In genomic region chr2:159074605-159075004, GRCh38 we compare ENCODE assay signal across 23 cellular contexts.
DNase-seq lines count a peak whose midpoint lies in the region; FAIRE-seq and TF ChIP-seq lines count a peak whose summit lies in the region.
"Had no signal": no experiment of that assay in that cellular context is flagged by ENCODE, and none has a peak within 500 bp of the region (broad histone marks: within the 10 kb centered on the region; RNA-seq: fewer than 3 reads in every experiment).

No MANE protein-coding gene starts in this region.

- no peak overlapping the region for H4K91ac ChIP-seq in trophoblast cell (ENCODE audit: low read depth, low read length)

- TF ChIP-seq CTCF in astrocyte (IDR thresholded peaks at IDR 0.05; ENCODE audit: insufficient read depth, low read depth, low read length), result no peak
- TF ChIP-seq CTCF in thyroid gland (IDR thresholded peaks at IDR 0.05), result no peak

- H3K36me3 Mint-ChIP-seq in astrocyte (ENCODE audit: low read depth, unreplicated experiment), result peaks cover 8% of the 10 kb centered on the region
- H3K36me3 Mint-ChIP-seq: CD14-positive monocyte; CD8-positive, alpha-beta memory T cell had no signal

- H3K18ac ChIP-seq in trophoblast cell (ENCODE audit: low read length), result no peak overlapping the region

- no CpG with 5 or more reads among the region's 7 CpGs for WGBS in trophoblast cell (ENCODE audit: extremely low coverage, insufficient coverage, insufficient read length)
- 38 to 66% methylated on average over 7 of the region's 7 CpGs for WGBS in thyroid gland, 2 donors

- H3K4me3 Mint-ChIP-seq in astrocyte (ENCODE audit: unreplicated experiment), result no peak overlapping the region
- H3K4me3 Mint-ChIP-seq: CD14-positive monocyte; CD4-positive, alpha-beta T cell; CD8-positive, alpha-beta memory T cell; H9 had no signal

- DNase-seq in NCI-H82 (lab: John Stamatoyannopoulos, UW), result peak; percentile 50
- no peak for DNase-seq in astrocyte (ENCODE audit: low read depth)
- peak; percentile 37 to 67 for DNase-seq in trophoblast cell
- peak; percentile 36 to 51 for DNase-seq in thyroid gland
- DNase-seq in NCI-H1105 treated with DMSO at 0.1 percent for 48 hours (lab: John Stamatoyannopoulos, UW), result no peak
- DNase-seq in NCI-H748 treated with DMSO at 0.1 percent for 48 hours (lab: John Stamatoyannopoulos, UW), result no peak
- DNase-seq in NCI-H2029 (lab: John Stamatoyannopoulos, UW), result no peak
- DNase-seq in middle frontal gyrus (ENCODE audit: extremely low spot score, low spot score), result no peak
- DNase-seq: BE2C; CD4-positive, alpha-beta T cell; CD8-positive, alpha-beta memory T cell; DMS 273 treated with DMSO at 0.1 percent for 48 hours; DMS53; DMS79 treated with DMSO at 0.1 percent for 48 hours; GF-D8; GM23248; H9 had no signal

- H3K4me1 Mint-ChIP-seq in astrocyte (ENCODE audit: low read depth, unreplicated experiment), result peaks cover 46% of the 10 kb centered on the region
- H3K4me1 Mint-ChIP-seq: CD14-positive monocyte; CD8-positive, alpha-beta memory T cell had no signal

- H3K79me1 ChIP-seq in trophoblast cell (ENCODE audit: low read length), result peaks cover 3% of the 10 kb centered on the region

- no peak overlapping the region for H3K9ac ChIP-seq in astrocyte (ENCODE audit: low read length)
- no peak overlapping the region for H3K9ac ChIP-seq in trophoblast cell (ENCODE audit: low read length)
- H3K9ac ChIP-seq: BLaER1 treated with 17β-estradiol and CSF1 and Interleukin-3, amounts not matched to agents 10 nM and 100 nM; GM23248 had no signal

- H3K27me3 ChIP-seq in astrocyte (ENCODE audit: insufficient read depth, low read length), result no peaks in the 10 kb centered on the region
- H3K27me3 ChIP-seq in trophoblast cell (ENCODE audit: insufficient read depth, low read length), result no peaks in the 10 kb centered on the region
- no peaks in the 10 kb centered on the region for H3K27me3 ChIP-seq in thyroid gland
- H3K27me3 ChIP-seq: BE2C; BLaER1 treated with 17β-estradiol and CSF1 and Interleukin-3, amounts not matched to agents 10 nM and 100 nM had no signal

- no peak overlapping the region for H2AFZ ChIP-seq in astrocyte (ENCODE audit: low read depth, low read length)
- no peak overlapping the region for H2AFZ ChIP-seq in trophoblast cell (ENCODE audit: insufficient read depth, low read length, poor library complexity)
- H2AFZ ChIP-seq: GM23248 had no signal

- H3K4me2 ChIP-seq in astrocyte (ENCODE audit: low read length), result no peak overlapping the region
- no peak overlapping the region for H3K4me2 ChIP-seq in trophoblast cell (ENCODE audit: low read length)
- H3K4me2 ChIP-seq: BLaER1 treated with 17β-estradiol and CSF1 and Interleukin-3, amounts not matched to agents 10 nM and 100 nM had no signal

- no peak overlapping the region for H3K4ac ChIP-seq in trophoblast cell (ENCODE audit: low read depth, low read length)

- no peaks in the 10 kb centered on the region for H3K27me3 Mint-ChIP-seq in astrocyte (ENCODE audit: low read depth, unreplicated experiment)
- H3K27me3 Mint-ChIP-seq: CD4-positive, alpha-beta T cell had no signal

- H3K14ac ChIP-seq in trophoblast cell (ENCODE audit: low read length), result no peak overlapping the region

- H3K4me1 ChIP-seq in astrocyte (ENCODE audit: insufficient read depth, low read length), result peaks cover 54% of the 10 kb centered on the region
- peaks cover 3 to 5% of the 10 kb centered on the region in 2 experiments for H3K4me1 ChIP-seq in trophoblast cell (ENCODE audit: control insufficient read depth in 1 of 2, insufficient read depth in 2 of 2, low read length in 2 of 2)
- peaks cover 37 to 50% of the 10 kb centered on the region in 2 donors for H3K4me1 ChIP-seq in thyroid gland
- H3K4me1 ChIP-seq: BE2C; BLaER1 treated with 17β-estradiol and CSF1 and Interleukin-3, amounts not matched to agents 10 nM and 100 nM had no signal

- no peak for TF ChIP-seq POLR2A in thyroid gland (IDR thresholded peaks at IDR 0.05)

- H3K27ac ChIP-seq in astrocyte (ENCODE audit: low read depth, low read length), result no peak overlapping the region
- H3K27ac ChIP-seq in trophoblast cell (ENCODE audit: low read depth, low read length), result no peak overlapping the region
- peak overlapping the region; percentile 5 to 52 (median 51) for H3K27ac ChIP-seq in thyroid gland
- H3K27ac ChIP-seq: BLaER1 treated with 17β-estradiol and CSF1 and Interleukin-3, amounts not matched to agents 10 nM and 100 nM; GM23248 had no signal

- peaks cover 27% of the 10 kb centered on the region for H3K79me2 ChIP-seq in astrocyte (ENCODE audit: insufficient read depth, low read length)
- H3K79me2 ChIP-seq in trophoblast cell (ENCODE audit: control insufficient read depth, insufficient read depth, low read length, poor library complexity), result peaks cover 2% of the 10 kb centered on the region

- H3K9me3 ChIP-seq in astrocyte (ENCODE audit: insufficient read depth, low read depth, low read length) (no peaks in the 10 kb centered on the region), trophoblast cell (ENCODE audit: insufficient read depth, low read depth, low read length) (no peaks in the 10 kb centered on the region), thyroid gland (no peaks in the 10 kb centered on the region)
- H3K9me3 ChIP-seq: BE2C had no signal

- no peak overlapping the region for H3K4me3 ChIP-seq in astrocyte (ENCODE audit: insufficient read depth, low read depth, low read length)
- H3K4me3 ChIP-seq in trophoblast cell (ENCODE audit: low read depth, low read length), result no peak overlapping the region
- H3K4me3 ChIP-seq in thyroid gland (replicated peaks in 1 of 3), result no peak overlapping the region
- H3K4me3 ChIP-seq: BLaER1 treated with 17β-estradiol and CSF1 and Interleukin-3, amounts not matched to agents 10 nM and 100 nM; GM23248 had no signal

- H3K9me3 Mint-ChIP-seq in astrocyte (ENCODE audit: unreplicated experiment), result no peaks in the 10 kb centered on the region
- H3K9me3 Mint-ChIP-seq: CD4-positive, alpha-beta T cell; H9 had no signal

- peak; percentile 45 for FAIRE-seq in astrocyte (lab: Jason Lieb, UNC)
- FAIRE-seq: D721Med, GM12891, GM18507, H1 had no signal

- H4K12ac ChIP-seq in trophoblast cell (ENCODE audit: low read depth, low read length), result no peak overlapping the region

- no peak overlapping the region for H3K27ac Mint-ChIP-seq in astrocyte (ENCODE audit: unreplicated experiment)
- H3K27ac Mint-ChIP-seq: CD14-positive monocyte; CD4-positive, alpha-beta T cell; CD8-positive, alpha-beta memory T cell; H9 had no signal

- no peak overlapping the region for H4K8ac ChIP-seq in trophoblast cell (ENCODE audit: low read depth, low read length)

- H3K36me3 ChIP-seq in astrocyte (ENCODE audit: insufficient read depth, low read length) (no peaks in the 10 kb centered on the region), trophoblast cell (ENCODE audit: control insufficient read depth in 1 of 2, insufficient read depth in 2 of 2, low read length in 2 of 2) (peaks cover 0 to 2% of the 10 kb centered on the region in 2 experiments), thyroid gland (no peaks in the 10 kb centered on the region)
- H3K36me3 ChIP-seq: BE2C; BLaER1 treated with 17β-estradiol and CSF1 and Interleukin-3, amounts not matched to agents 10 nM and 100 nM had no signal

- H2BK120ac ChIP-seq in trophoblast cell (ENCODE audit: insufficient read depth, low read length, poor library complexity), result no peak overlapping the region

- no peak overlapping the region for H2AK5ac ChIP-seq in trophoblast cell (ENCODE audit: low read length)

- no peak overlapping the region for H3K23ac ChIP-seq in trophoblast cell (ENCODE audit: low read length)

- H4K20me1 ChIP-seq in astrocyte (ENCODE audit: insufficient read depth, low read length), result no peaks in the 10 kb centered on the region
- H4K20me1 ChIP-seq: BLaER1 treated with 17β-estradiol and CSF1 and Interleukin-3, amounts not matched to agents 10 nM and 100 nM had no signal

- intact Hi-C loops in thyroid gland (cut with DNase I), result no loop called here

- no peak overlapping the region for H2BK5ac ChIP-seq in trophoblast cell (ENCODE audit: low read depth, low read length, poor library complexity)

- no peak overlapping the region for H2BK12ac ChIP-seq in trophoblast cell (ENCODE audit: low read length)

Comparison
In these comparisons a context has a peak if more than half of its experiments do, and no peak if none do; other contexts are left out.
1. DNase-seq: peak in NCI-H82 (single experiment), trophoblast cell (2 of 2) and thyroid gland (2 of 2); none in astrocyte (single experiment), NCI-H1105 treated with DMSO at 0.1 percent for 48 hours (single experiment), NCI-H748 treated with DMSO at 0.1 percent for 48 hours (single experiment), NCI-H2029 (single experiment) and middle frontal gyrus (single experiment).
2. H3K27ac ChIP-seq: peak in thyroid gland (3 of 3); none in astrocyte (single experiment) and trophoblast cell (single experiment).